14 cellular contexts compared by ENCODE assay signal in genomic region chr15:63677778-63678177, GRCh38.
DNase-seq lines count a peak whose midpoint lies in the region; ATAC-seq, FAIRE-seq and TF ChIP-seq lines count a peak whose summit lies in the region.
"Had no signal": no experiment of that assay in that cellular context is flagged by ENCODE, and none has a peak within 500 bp of the region (broad histone marks: within the 10 kb centered on the region; RNA-seq: fewer than 3 reads in every experiment).

No MANE protein-coding gene starts in this region.

- H3K27me3 ChIP-seq in Peyer's patch = no peaks in the 10 kb centered on the region
- no peaks in the 10 kb centered on the region for H3K27me3 ChIP-seq in pancreas

- H3K9me3 ChIP-seq in Peyer's patch (no peaks in the 10 kb centered on the region), pancreas (no peaks in the 10 kb centered on the region)

- H3K27ac ChIP-seq in Peyer's patch = no peak overlapping the region
- no peak overlapping the region for H3K27ac ChIP-seq in pancreas

- H3K36me3 ChIP-seq in Peyer's patch (peaks cover 0 to 77% (median 0%) of the 10 kb centered on the region in 3 donors), pancreas (peaks cover 0 to 41% (median 5%) of the 10 kb centered on the region in 3 donors)

- no peaks in the 10 kb centered on the region for H3K9me3 Mint-ChIP-seq in activated T-helper 2 cell treated with anti-CD3 and anti-CD28 coated beads, Interferon-gamma antibody, Interleukin-2, Interleukin-4, amounts not matched to agents 10 μg/mL and 5 μg/mL and 100 μg/mL, durations not matched to agents 14 hours and 24 hours and 36 hours
- H3K9me3 Mint-ChIP-seq: activated CD4-positive, alpha-beta memory T cell treated with anti-CD3 and anti-CD28 coated beads, Interleukin-2, amount 10 ng/mL, durations not matched to agents 7 days and 5 days had no signal

- no peaks in the 10 kb centered on the region for H3K27me3 Mint-ChIP-seq in activated T-helper 2 cell treated with anti-CD3 and anti-CD28 coated beads, Interferon-gamma antibody, Interleukin-2, Interleukin-4, amounts not matched to agents 10 μg/mL and 5 μg/mL and 100 μg/mL, durations not matched to agents 14 hours and 24 hours and 36 hours (ENCODE audit: low read depth)
- H3K27me3 Mint-ChIP-seq: activated CD4-positive, alpha-beta memory T cell treated with anti-CD3 and anti-CD28 coated beads, Interleukin-2, amount 10 ng/mL, durations not matched to agents 7 days and 5 days had no signal

- ATAC-seq in left cardiac atrium = peak in 1 of 2 donors; percentile 38
- ATAC-seq in pancreas = peak; percentile 63 to 86 (median 80)

- peaks cover 57% of the 10 kb centered on the region for H3K36me3 Mint-ChIP-seq in activated T-helper 2 cell treated with anti-CD3 and anti-CD28 coated beads, Interferon-gamma antibody, Interleukin-2, Interleukin-4, amounts not matched to agents 10 μg/mL and 5 μg/mL and 100 μg/mL, durations not matched to agents 14 hours and 24 hours and 36 hours (ENCODE audit: low read depth)

- intact Hi-C loops in left cardiac atrium (cut with DNase I) = no loop called here
- intact Hi-C loops in pancreas (cut with DNase I) = no loop called here
- intact Hi-C loops in activated T-helper 2 cell treated with anti-CD3 and anti-CD28 coated beads, Interferon-gamma antibody, Interleukin-2, Interleukin-4, amounts not matched to agents 10 μg/mL and 5 μg/mL and 100 μg/mL, durations not matched to agents 14 hours and 24 hours and 36 hours (cut with micrococcal nuclease) = loop anchor here (10.0 kb wide), 1 partner anchor 483 kb away; no protein-coding TSS in a partner anchor

- H3K4me1 Mint-ChIP-seq in activated T-helper 2 cell treated with anti-CD3 and anti-CD28 coated beads, Interferon-gamma antibody, Interleukin-2, Interleukin-4, amounts not matched to agents 10 μg/mL and 5 μg/mL and 100 μg/mL, durations not matched to agents 14 hours and 24 hours and 36 hours (ENCODE audit: low read depth) = peaks cover 14% of the 10 kb centered on the region

- no peak overlapping the region for H3K27ac Mint-ChIP-seq in activated T-helper 2 cell treated with anti-CD3 and anti-CD28 coated beads, Interferon-gamma antibody, Interleukin-2, Interleukin-4, amounts not matched to agents 10 μg/mL and 5 μg/mL and 100 μg/mL, durations not matched to agents 14 hours and 24 hours and 36 hours
- H3K27ac Mint-ChIP-seq: activated CD4-positive, alpha-beta memory T cell treated with anti-CD3 and anti-CD28 coated beads, Interleukin-2, amount 10 ng/mL, durations not matched to agents 7 days and 5 days had no signal

- no peak for TF ChIP-seq CTCF in Peyer's patch (IDR thresholded peaks at IDR 0.05)
- TF ChIP-seq CTCF in pancreas (IDR thresholded peaks at IDR 0.05) = no peak

- FAIRE-seq in pancreas (lab: Jason Lieb, UNC) = no peak
- FAIRE-seq: endometrium had no signal

- WGBS in pancreas, 2 donors = 48 to 52% methylated on average over 10 of the region's 10 CpGs

- no peak for TF ChIP-seq POLR2A in Peyer's patch (IDR thresholded peaks at IDR 0.05)

- H3K4me3 Mint-ChIP-seq in activated T-helper 2 cell treated with anti-CD3 and anti-CD28 coated beads, Interferon-gamma antibody, Interleukin-2, Interleukin-4, amounts not matched to agents 10 μg/mL and 5 μg/mL and 100 μg/mL, durations not matched to agents 14 hours and 24 hours and 36 hours (ENCODE audit: low read depth) = no peak overlapping the region
- H3K4me3 Mint-ChIP-seq: activated CD4-positive, alpha-beta memory T cell treated with anti-CD3 and anti-CD28 coated beads, Interleukin-2, amount 10 ng/mL, durations not matched to agents 7 days and 5 days had no signal

- no peaks in the 10 kb centered on the region for H3K4me1 ChIP-seq in Peyer's patch
- no peaks in the 10 kb centered on the region for H3K4me1 ChIP-seq in pancreas

- DNase-seq in HUDEP-2 (lab: John Stamatoyannopoulos, UW; ENCODE audit: unreplicated experiment in 76 of 76) (peak in 66 of 76 experiments; percentile 1 to 67 (median 34)), Peyer's patch (peak in 2 of 3 donors; percentile 91 to 93), left cardiac atrium (peak; percentile 30), pancreas (peak; percentile 59 to 80 (median 74)), NOMO-1 (lab: John Stamatoyannopoulos, UW; ENCODE audit: unreplicated experiment in 2 of 2) (no peak), occipital lobe (lab: John Stamatoyannopoulos, UW) (no peak)
- DNase-seq in stimulated activated CD8-positive, alpha-beta memory T cell treated with anti-CD3 and anti-CD28 coated beads, Interleukin-4, amount 100 ng/mL, for 48 hours = no peak
- no peak for DNase-seq in activated T-helper 2 cell treated with anti-CD3 and anti-CD28 coated beads, Interferon-gamma antibody, Interleukin-2, Interleukin-4, amounts not matched to agents 10 μg/mL and 5 μg/mL and 100 μg/mL, durations not matched to agents 14 hours and 24 hours and 36 hours (ENCODE audit: low spot score)
- DNase-seq: activated CD4-positive, alpha-beta memory T cell treated with anti-CD3 and anti-CD28 coated beads, Interleukin-2, amount 10 ng/mL, durations not matched to agents 7 days and 5 days; Calu3; NCI-H1048; NCI-H526; SHP77 had no signal

- no peak overlapping the region for H3K4me3 ChIP-seq in Peyer's patch
- no peak overlapping the region for H3K4me3 ChIP-seq in pancreas

Comparison
In these comparisons a context has a peak if more than half of its experiments do, and no peak if none do; other contexts are left out.
1. DNase-seq: peak in HUDEP-2 (66 of 76), Peyer's patch (2 of 3), left cardiac atrium (single experiment) and pancreas (6 of 6); none in NOMO-1 (0 of 2), stimulated activated CD8-positive, alpha-beta memory T cell treated with anti-CD3 and anti-CD28 coated beads, Interleukin-4, amount 100 ng/mL, for 48 hours (single experiment), activated T-helper 2 cell treated with anti-CD3 and anti-CD28 coated beads, Interferon-gamma antibody, Interleukin-2, Interleukin-4, amounts not matched to agents 10 μg/mL and 5 μg/mL and 100 μg/mL, durations not matched to agents 14 hours and 24 hours and 36 hours (single experiment) and occipital lobe (single experiment).